14 cellular contexts compared by ENCODE assay signal in the genomic region with DNA sequence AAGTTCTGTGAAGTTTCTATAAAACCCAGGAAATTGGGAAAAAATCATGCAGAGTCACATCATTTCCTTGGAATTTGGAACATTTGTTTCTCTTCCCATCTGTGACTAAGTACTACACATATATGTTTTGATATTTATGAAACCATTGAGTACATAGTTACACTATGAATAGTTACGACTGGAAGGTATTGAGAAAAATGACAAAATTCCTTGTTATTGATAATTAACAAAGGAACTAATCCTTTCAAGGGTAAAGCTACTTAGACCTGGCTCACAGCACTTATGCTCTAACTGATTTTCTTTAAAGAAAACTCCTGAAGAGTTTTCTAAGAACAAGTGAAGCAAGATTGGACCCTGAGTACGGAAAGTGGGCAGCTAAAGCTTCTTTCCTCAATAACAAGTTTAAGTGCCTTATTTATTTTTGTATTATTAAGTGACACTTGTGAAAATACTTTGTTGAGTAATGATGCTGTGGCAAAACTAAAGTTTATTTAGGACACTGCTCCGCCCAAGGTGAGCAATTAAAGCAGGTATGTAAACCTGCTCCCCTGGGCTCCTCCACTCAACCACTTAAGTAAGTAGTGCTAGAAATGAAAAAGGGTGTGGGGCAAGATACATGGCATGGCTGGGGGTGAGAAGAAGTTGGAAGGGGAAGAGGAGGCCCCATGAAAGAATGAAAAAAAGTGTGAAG. TPM values are rescaled to one million over a fixed set of nuclear protein-coding genes. Genes with fewer than 3 reads are reported as not detected.
DNase-seq lines count a peak whose midpoint lies in the region; ATAC-seq and TF ChIP-seq lines count a peak whose summit lies in the region.
"Had no signal": no experiment of that assay in that cellular context is flagged by ENCODE, and none has a peak within 500 bp of the region (broad histone marks: within the 10 kb centered on the region; RNA-seq: fewer than 3 reads in every experiment).

No MANE protein-coding gene starts in this region.

- intact Hi-C loops in left lung (cut with DNase I), result no loop called here

- H3K4me3 ChIP-seq in AG10803 (ENCODE audit: low read length) (no peak overlapping the region), brain microvascular endothelial cell (ENCODE audit: low read depth, low read length) (no peak overlapping the region), left lung (no peak overlapping the region)

- H3K27me3 ChIP-seq in brain microvascular endothelial cell (replicated peaks), result no peaks in the 10 kb centered on the region
- no peaks in the 10 kb centered on the region for H3K27me3 ChIP-seq in left lung
- H3K27me3 ChIP-seq: BE2C had no signal

- no peaks in the 10 kb centered on the region for H3K36me3 Mint-ChIP-seq in HFFc6 (ENCODE audit: low read depth)
- peaks cover 4% of the 10 kb centered on the region for H3K36me3 Mint-ChIP-seq in activated naive CD4-positive, alpha-beta T cell treated with anti-CD3 and anti-CD28 coated beads, Interleukin-2, amount 10 ng/mL, durations not matched to agents 7 days and 5 days
- H3K36me3 Mint-ChIP-seq in T-helper 17 cell (ENCODE audit: low read depth), result peaks cover 2% of the 10 kb centered on the region

- H3K4me1 Mint-ChIP-seq in HFFc6 (ENCODE audit: low read depth) (peaks cover 53% of the 10 kb centered on the region), T-helper 17 cell (no peaks in the 10 kb centered on the region)
- no peaks in the 10 kb centered on the region for H3K4me1 Mint-ChIP-seq in activated naive CD4-positive, alpha-beta T cell treated with anti-CD3 and anti-CD28 coated beads, Interleukin-2, amount 10 ng/mL, durations not matched to agents 7 days and 5 days
- H3K4me1 Mint-ChIP-seq: activated CD4-positive, alpha-beta T cell treated with anti-CD3 and anti-CD28 coated beads for 36 hours had no signal

- CTCF ChIA-PET in activated naive CD4-positive, alpha-beta T cell treated with anti-CD3 and anti-CD28 coated beads, Interleukin-2, amount 10 ng/mL, durations not matched to agents 7 days and 5 days (lab: Charles Lee), result no interaction called here

- peak overlapping the region; percentile 94 for H3K27ac Mint-ChIP-seq in HFFc6
- H3K27ac Mint-ChIP-seq in activated naive CD4-positive, alpha-beta T cell treated with anti-CD3 and anti-CD28 coated beads, Interleukin-2, amount 10 ng/mL, durations not matched to agents 7 days and 5 days, result no peak overlapping the region
- no peak overlapping the region for H3K27ac Mint-ChIP-seq in T-helper 17 cell
- H3K27ac Mint-ChIP-seq: activated CD4-positive, alpha-beta T cell treated with anti-CD3 and anti-CD28 coated beads for 36 hours; activated T-cell treated with anti-CD3 and anti-CD28 coated beads, Interleukin-2, amount 50 U/mL, for 24 hours had no signal

- no peaks in the 10 kb centered on the region for H3K27me3 Mint-ChIP-seq in HFFc6 (ENCODE audit: insufficient read depth)
- no peaks in the 10 kb centered on the region for H3K27me3 Mint-ChIP-seq in activated naive CD4-positive, alpha-beta T cell treated with anti-CD3 and anti-CD28 coated beads, Interleukin-2, amount 10 ng/mL, durations not matched to agents 7 days and 5 days
- H3K27me3 Mint-ChIP-seq in T-helper 17 cell, result no peaks in the 10 kb centered on the region
- H3K27me3 Mint-ChIP-seq: activated CD4-positive, alpha-beta T cell treated with anti-CD3 and anti-CD28 coated beads for 36 hours; activated T-cell treated with anti-CD3 and anti-CD28 coated beads, Interleukin-2, amount 50 U/mL, for 24 hours had no signal

- TF ChIP-seq CTCF in AG10803 (conservative IDR thresholded peaks at IDR 0.05; ENCODE audit: low read length) (no peak), HFFc6 (IDR thresholded peaks at IDR 0.05) (no peak), brain microvascular endothelial cell (IDR thresholded peaks at IDR 0.05; ENCODE audit: low read depth, low read length, missing control alignments) (no peak), left lung (IDR thresholded peaks at IDR 0.05) (no peak)

- ATAC-seq in left lung, result peak; percentile 95
- ATAC-seq in T-helper 17 cell, result no peak
- ATAC-seq: activated CD4-positive, alpha-beta T cell treated with anti-CD3 and anti-CD28 coated beads for 36 hours had no signal

- H3K4me3 Mint-ChIP-seq in HFFc6 (peak overlapping the region; percentile 63), T-helper 17 cell (no peak overlapping the region)
- no peak overlapping the region for H3K4me3 Mint-ChIP-seq in activated naive CD4-positive, alpha-beta T cell treated with anti-CD3 and anti-CD28 coated beads, Interleukin-2, amount 10 ng/mL, durations not matched to agents 7 days and 5 days
- H3K4me3 Mint-ChIP-seq: activated CD4-positive, alpha-beta T cell treated with anti-CD3 and anti-CD28 coated beads for 36 hours; activated T-cell treated with anti-CD3 and anti-CD28 coated beads, Interleukin-2, amount 50 U/mL, for 24 hours had no signal

- H3K36me3 ChIP-seq in brain microvascular endothelial cell (replicated peaks), result no peaks in the 10 kb centered on the region
- no peaks in the 10 kb centered on the region for H3K36me3 ChIP-seq in left lung
- H3K36me3 ChIP-seq: BE2C had no signal

- no peaks in the 10 kb centered on the region for H3K9me3 ChIP-seq in left lung
- no peaks in the 10 kb centered on the region for H3K9me3 ChIP-seq in T-helper 17 cell (ENCODE audit: control insufficient read depth, low read length, poor library complexity, severe bottlenecking)
- H3K9me3 ChIP-seq: BE2C had no signal

- no peaks in the 10 kb centered on the region for H3K9me3 Mint-ChIP-seq in HFFc6
- H3K9me3 Mint-ChIP-seq in activated naive CD4-positive, alpha-beta T cell treated with anti-CD3 and anti-CD28 coated beads, Interleukin-2, amount 10 ng/mL, durations not matched to agents 7 days and 5 days, result no peaks in the 10 kb centered on the region
- H3K9me3 Mint-ChIP-seq: activated T-cell treated with anti-CD3 and anti-CD28 coated beads, Interleukin-2, amount 50 U/mL, for 24 hours had no signal

- H3K27ac ChIP-seq in brain microvascular endothelial cell, result peak overlapping the region; percentile 49
- peak overlapping the region; percentile 29 to 31 for H3K27ac ChIP-seq in left lung

- DNase-seq in AG10803 (ENCODE audit: low read depth) (peak; percentile 73), HFFc6 (peak; percentile 59), brain microvascular endothelial cell (no peak), left lung (peak in 1 of 2 donors; percentile 40), NCI-H1092 treated with DMSO at 0.1 percent for 48 hours (lab: John Stamatoyannopoulos, UW) (no peak), putamen (ENCODE audit: low spot score) (no peak), T-helper 17 cell (no peak)
- no peak for DNase-seq in activated naive CD4-positive, alpha-beta T cell treated with anti-CD3 and anti-CD28 coated beads, Interleukin-2, amount 10 ng/mL, durations not matched to agents 7 days and 5 days
- DNase-seq: activated CD4-positive, alpha-beta T cell treated with anti-CD3 and anti-CD28 coated beads for 36 hours; activated T-cell treated with anti-CD3 and anti-CD28 coated beads, Interleukin-2, amount 50 U/mL, for 24 hours; amygdala; BE2C; effector memory CD4-positive, alpha-beta T cell; NCI-H1436 treated with DMSO at 0.1 percent for 48 hours had no signal

- in situ Hi-C loops in brain microvascular endothelial cell (cut with HindIII; ENCODE audit: low pct_ligation_motif_present, low sequenced_read_pairs), result no loop called here

- H3K4me1 ChIP-seq in left lung, result no peaks in the 10 kb centered on the region
- H3K4me1 ChIP-seq: BE2C had no signal

RNA-seq across cellular contexts. Expression of gene GLCCI1, which starts 11.9 kb away (rescaled TPM):
- total RNA-seq in HFFc6 (2021; fragmentation: NEBNext Ultra II Directional; extraction: Animal tissue kit (Norgen Biotek cat#: 25700)), result 10 to 100 TPM; 15.0 to 17.7 (median 16.2) TPM
- total RNA-seq in left lung (10 to 100 TPM; 25.4 to 42.6 TPM), T-helper 17 cell (10 to 100 TPM; 43.5 to 44.5 TPM)

Comparison
In these comparisons a context has a peak if more than half of its experiments do, and no peak if none do; other contexts are left out.
1. DNase-seq: peak in AG10803 (single experiment) and HFFc6 (single experiment); none in brain microvascular endothelial cell (single experiment), NCI-H1092 treated with DMSO at 0.1 percent for 48 hours (single experiment), activated naive CD4-positive, alpha-beta T cell treated with anti-CD3 and anti-CD28 coated beads, Interleukin-2, amount 10 ng/mL, durations not matched to agents 7 days and 5 days (single experiment), putamen (single experiment) and T-helper 17 cell (0 of 3).